In the genomic region with DNA sequence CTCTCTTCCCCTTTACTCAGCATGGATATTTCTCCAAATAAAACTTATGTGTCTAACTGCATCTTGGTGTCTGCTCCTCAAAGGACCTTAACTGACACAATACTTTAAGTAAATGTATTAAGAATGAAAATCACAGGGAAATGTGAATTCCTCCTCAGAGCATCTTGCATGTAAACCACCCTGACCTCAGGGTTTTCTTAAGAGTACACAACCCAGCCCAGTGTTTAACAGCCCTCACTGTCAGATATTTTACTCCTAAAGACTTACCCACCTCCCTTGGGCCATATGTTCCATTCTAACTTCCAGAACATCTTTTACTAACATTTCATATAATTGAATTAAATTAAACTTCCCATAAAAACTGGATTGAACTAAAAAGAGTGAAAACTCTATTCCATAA, we compare ENCODE assay signal across 21 cellular contexts.
"Had no signal": no experiment of that assay in that cellular context is flagged by ENCODE, and none has a peak within 500 bp of the region (broad histone marks: within the 10 kb centered on the region; RNA-seq: fewer than 3 reads in every experiment).

No MANE protein-coding gene starts in this region.

- H3K9me3 ChIP-seq: gastrocnemius medialis, left lung, lower lobe of right lung, psoas muscle, testis, tibial nerve, upper lobe of right lung, vagina had no signal

- H3K4me3 ChIP-seq: coronary artery, gastrocnemius medialis, left lung, lower lobe of right lung, psoas muscle, testis, tibial nerve, upper lobe of right lung, vagina had no signal

- H3K36me3 ChIP-seq: gastrocnemius medialis, left lung, lower lobe of right lung, tibial nerve, upper lobe of right lung, vagina had no signal

- H3K4me1 ChIP-seq: gastrocnemius medialis, left lung, lower lobe of right lung, psoas muscle, testis, tibial nerve, upper lobe of right lung had no signal

- H3K27ac ChIP-seq: coronary artery, gastrocnemius medialis, left lung, lower lobe of right lung, psoas muscle, testis, tibial nerve, upper lobe of right lung had no signal

- ATAC-seq: gastrocnemius medialis; left lung; lower lobe of right lung; psoas muscle; sciatic nerve; stimulated activated naive B cell treated with anti-CD40 and anti-IgM and Interleukin-4, amounts not matched to agents 10 μg/mL and 1 μg/mL and 100 μg/mL, for 72 hours; stimulated activated naive CD8-positive, alpha-beta T cell treated with anti-CD3 and anti-CD28 coated beads, Interleukin-15, amount 100 ng/mL, for 72 hours; upper lobe of right lung had no signal

- DNase-seq: effector CD4-positive, alpha-beta T cell; endodermal cell; gastrocnemius medialis; glutamatergic neuron; immature natural killer cell; left lung; lower lobe of right lung; naive B cell; nephron progenitor cell; psoas muscle; retina; stimulated activated CD4-positive, alpha-beta T cell treated with anti-CD3 and anti-CD28 coated beads, Interleukin-2, amount 100 ng/mL, for 24 hours; stimulated activated CD4-positive, alpha-beta T cell treated with anti-CD3 and anti-CD28 coated beads, Interleukin-4, amount 100 ng/mL, for 4 hours; stimulated activated naive B cell treated with anti-CD40 and anti-IgM and Interleukin-4, amounts not matched to agents 10 μg/mL and 1 μg/mL and 100 μg/mL, for 72 hours; stimulated activated naive CD8-positive, alpha-beta T cell treated with anti-CD3 and anti-CD28 coated beads, Interleukin-15, amount 100 ng/mL, for 72 hours; testis; upper lobe of right lung had no signal

- H3K27me3 ChIP-seq: gastrocnemius medialis, left lung, testis, tibial nerve, upper lobe of right lung, vagina had no signal
